In the genomic region with DNA sequence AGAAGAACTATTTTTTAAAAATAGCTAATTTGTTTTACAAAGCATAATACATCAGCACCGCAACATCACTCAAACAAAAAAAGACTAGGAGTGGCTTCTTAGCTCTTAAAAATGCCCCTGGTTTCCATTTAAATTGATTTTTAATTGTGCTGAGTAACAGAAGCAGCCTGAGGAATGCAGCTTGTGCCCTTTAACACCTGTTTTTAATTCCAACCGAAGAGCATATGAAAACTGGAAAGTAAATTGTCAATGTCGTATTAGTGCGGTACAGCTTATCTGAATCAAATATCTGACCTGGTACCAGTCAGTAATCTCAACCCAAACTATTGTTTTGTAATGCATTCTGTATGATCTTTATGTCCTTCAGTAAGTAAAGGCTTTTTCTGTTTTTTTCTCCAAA, we compare ENCODE assay signal across 30 cellular contexts.
"Had no signal": no experiment of that assay in that cellular context is flagged by ENCODE, and none has a peak within 500 bp of the region (broad histone marks: within the 10 kb centered on the region; RNA-seq: fewer than 3 reads in every experiment).

No MANE protein-coding gene starts in this region.

- ATAC-seq: activated CD4-positive, alpha-beta T cell treated with anti-CD3 and anti-CD28 coated beads for 36 hours; activated CD8-positive, alpha-beta T cell treated with anti-CD3 and anti-CD28 coated beads, Interleukin-2, amount 10 ng/mL, durations not matched to agents 7 days and 5 days; activated naive CD4-positive, alpha-beta T cell treated with anti-CD3 and anti-CD28 coated beads, Interleukin-2, amount 50 U/mL, for 72 hours; PC-3 had no signal

- H3K36me3 ChIP-seq: SJSA1 had no signal

- H3K27me3 ChIP-seq: Peyer's patch had no signal

- FAIRE-seq: bronchial epithelial cell, TTC549 had no signal

- DNase-seq: activated CD4-positive, alpha-beta T cell treated with anti-CD3 and anti-CD28 coated beads for 36 hours; activated CD4-positive, alpha-beta T cell treated with anti-CD3 and anti-CD28 coated beads, Interleukin-2, amount 10 ng/mL, durations not matched to agents 7 days and 5 days; activated CD4-positive, alpha-beta T cell treated with anti-CD3 and anti-CD28 coated beads, Interleukin-2, amount 50 U/mL, for 48 hours; activated CD8-positive, alpha-beta T cell treated with anti-CD3 and anti-CD28 coated beads, Interleukin-2, amount 10 ng/mL, durations not matched to agents 7 days and 5 days; activated gamma-delta T cell treated with Interleukin-2 at 50 U/mL for 16 hours; activated naive CD4-positive, alpha-beta T cell treated with anti-CD3 and anti-CD28 coated beads for 36 hours; activated T-cell treated with anti-CD3 and anti-CD28 coated beads, Interleukin-2, amount 50 U/mL, for 24 hours; anterior cingulate cortex; central memory CD4-positive, alpha-beta T cell; Karpas-422; KBM-7; NCI-H1048; NCI-H1105 treated with DMSO at 0.1 percent for 48 hours; NCI-H146; NCI-H187; NCI-H2029 treated with DMSO at 0.1 percent for 48 hours; NCI-H2107; NCI-H2171; NCI-H510A; NCI-H526; NCI-H748 treated with DMSO at 0.1 percent for 48 hours; NK-92 treated with Interleukin-12 subunit alpha and Interleukin-12 subunit beta, amount 100 ng/mL, for 24 hours; PC-3; Peyer's patch; RPMI8226; SHP77 treated with DMSO at 0.1 percent for 48 hours had no signal

- H3K4me3 ChIP-seq: Peyer's patch, SJSA1 had no signal

- H3K4me1 ChIP-seq: Peyer's patch, SJSA1 had no signal

- H3K9me3 ChIP-seq: Peyer's patch, SJSA1 had no signal

- H3K27ac ChIP-seq: Peyer's patch, SJSA1 had no signal
